Comparison of ENCODE assay signal across 15 cellular contexts in genomic region chr3:126542340-126543241, GRCh38. TPM values are rescaled to one million over a fixed set of nuclear protein-coding genes. Genes with fewer than 3 reads are reported as not detected.
A peak's percentile ranks its signal among the peaks of the same experiment; 100 is the strongest.
DNase-seq lines count a peak whose midpoint lies in the region; ATAC-seq and TF ChIP-seq lines count a peak whose summit lies in the region.
"Had no signal": no experiment of that assay in that cellular context is flagged by ENCODE, and none has a peak within 500 bp of the region (broad histone marks: within the 10 kb centered on the region; RNA-seq: fewer than 3 reads in every experiment).

No MANE protein-coding gene starts in this region.

- no peak overlapping the region for H3K4ac ChIP-seq in H9 (ENCODE audit: low read depth, low read length)

- DNase-seq in 8988T (peak; percentile 37), H9 (peak; percentile 46), glutamatergic neuron (peak; percentile 10), osteoblast (ENCODE audit: insufficient read length, low spot score, missing footprints) (peak; percentile 70), NCI-H82 (lab: John Stamatoyannopoulos, UW) (no peak)
- DNase-seq in stimulated activated naive CD8-positive, alpha-beta T cell treated with anti-CD3 and anti-CD28 coated beads, Interleukin-15, amount 100 ng/mL, for 72 hours: no peak
- DNase-seq: Kasumi-1, NCI-H1436 treated with DMSO at 0.1 percent for 48 hours, NCI-H524 treated with DMSO at 0.1 percent for 48 hours had no signal

- H3K4me3 ChIP-seq in osteoblast (ENCODE audit: insufficient read depth, low read length): no peak overlapping the region
- H3K4me3 ChIP-seq: neural progenitor cell had no signal

- H3T11ph ChIP-seq in H9 (ENCODE audit: low read length): no peak overlapping the region

- H3K56ac ChIP-seq in H9 (ENCODE audit: insufficient read length, low read depth, low read length): no peak overlapping the region

- H3K9ac ChIP-seq in H9 (ENCODE audit: extremely low read depth, insufficient read length, low read length): no peak overlapping the region
- H3K9ac ChIP-seq: neural progenitor cell had no signal

- no peaks in the 10 kb centered on the region for H3K27me3 ChIP-seq in H9 (ENCODE audit: insufficient read depth, low read length)
- peaks cover 8% of the 10 kb centered on the region for H3K27me3 ChIP-seq in osteoblast (ENCODE audit: insufficient read depth, low read length)
- H3K27me3 ChIP-seq: neural progenitor cell had no signal

- H2BK15ac ChIP-seq in H9 (ENCODE audit: low read depth, low read length): no peak overlapping the region

- H3K36me3 Mint-ChIP-seq in H9 (ENCODE audit: insufficient read depth in 1 of 3, low read depth in 3 of 3) (peaks cover 0 to 3% (median 0%) of the 10 kb centered on the region in 3 experiments; a peak in 2 of 7 replicates), glutamatergic neuron (ENCODE audit: unreplicated experiment) (peaks cover 6% of the 10 kb centered on the region)
- H3K36me3 Mint-ChIP-seq: neural progenitor cell had no signal

- H3K4me1 ChIP-seq in H9 (ENCODE audit: insufficient read depth, low read length): no peaks in the 10 kb centered on the region
- peaks cover 14% of the 10 kb centered on the region for H3K4me1 ChIP-seq in osteoblast (ENCODE audit: insufficient read depth, low read length)
- H3K4me1 ChIP-seq: neural progenitor cell had no signal

- H2BK12ac ChIP-seq in H9 (ENCODE audit: insufficient read length, low read depth, low read length): no peak overlapping the region

- H3K27me3 Mint-ChIP-seq in H9 (ENCODE audit: low read depth) (peaks cover 9% of the 10 kb centered on the region), glutamatergic neuron (ENCODE audit: unreplicated experiment) (peaks cover 9% of the 10 kb centered on the region)
- H3K27me3 Mint-ChIP-seq in stimulated activated naive CD8-positive, alpha-beta T cell treated with anti-CD3 and anti-CD28 coated beads, Interleukin-15, amount 100 ng/mL, for 72 hours: peaks cover 17% of the 10 kb centered on the region

- H4K20me1 ChIP-seq in H9 (ENCODE audit: control insufficient read depth, insufficient read depth, insufficient read length) (peaks cover 3% of the 10 kb centered on the region), osteoblast (ENCODE audit: insufficient read depth, low read length) (no peaks in the 10 kb centered on the region)

- no peaks in the 10 kb centered on the region for H3K9me3 ChIP-seq in H9 (ENCODE audit: control insufficient read depth, low read depth, low read length)
- no peaks in the 10 kb centered on the region for H3K9me3 ChIP-seq in osteoblast (ENCODE audit: low read depth, low read length)

- H3K4me3 Mint-ChIP-seq in H9 (no peak overlapping the region), glutamatergic neuron (ENCODE audit: unreplicated experiment) (no peak overlapping the region)
- H3K4me3 Mint-ChIP-seq in stimulated activated naive CD8-positive, alpha-beta T cell treated with anti-CD3 and anti-CD28 coated beads, Interleukin-15, amount 100 ng/mL, for 72 hours: no peak overlapping the region
- H3K4me3 Mint-ChIP-seq: neural progenitor cell had no signal

- H3K36me3 ChIP-seq in osteoblast (ENCODE audit: insufficient read depth, low read length): no peaks in the 10 kb centered on the region
- H3K36me3 ChIP-seq: neural progenitor cell had no signal

- no peak overlapping the region for H2BK120ac ChIP-seq in H9 (ENCODE audit: low read depth, low read length, poor library complexity, severe bottlenecking)

- no peak overlapping the region for H4K5ac ChIP-seq in H9 (ENCODE audit: insufficient read length, low read depth, low read length)

- no peak overlapping the region for H2AFZ ChIP-seq in H9 (ENCODE audit: low read length)
- H2AFZ ChIP-seq in osteoblast (ENCODE audit: low read length): no peak overlapping the region
- H2AFZ ChIP-seq: neural progenitor cell had no signal

- no peaks in the 10 kb centered on the region for H3K23me2 ChIP-seq in H9 (ENCODE audit: insufficient read length, low read depth, low read length, poor library complexity, severe bottlenecking)

- TF ChIP-seq CTCF in H9 (conservative IDR thresholded peaks at IDR 0.05): no peak
- no peak for TF ChIP-seq CTCF in glutamatergic neuron (IDR thresholded peaks at IDR 0.05; ENCODE audit: partially characterized antibody, unreplicated experiment)
- no peak for TF ChIP-seq CTCF in osteoblast (IDR thresholded peaks at IDR 0.05; ENCODE audit: extremely low read depth, low read depth, low read length)

- H3K9me3 Mint-ChIP-seq in H9 (no peaks in the 10 kb centered on the region), glutamatergic neuron (ENCODE audit: unreplicated experiment) (peaks cover 9% of the 10 kb centered on the region)
- H3K9me3 Mint-ChIP-seq in stimulated activated naive CD8-positive, alpha-beta T cell treated with anti-CD3 and anti-CD28 coated beads, Interleukin-15, amount 100 ng/mL, for 72 hours: no peaks in the 10 kb centered on the region

- H3K23ac ChIP-seq in H9 (ENCODE audit: insufficient read length, low read depth, low read length): no peak overlapping the region

- no peak overlapping the region for H2AK5ac ChIP-seq in H9 (ENCODE audit: insufficient read length, low read length)

- H3K27ac ChIP-seq in H9 (ENCODE audit: insufficient read length, low read depth, low read length) (no peak overlapping the region), osteoblast (ENCODE audit: low read depth, low read length) (no peak overlapping the region)
- H3K27ac ChIP-seq: neural progenitor cell had no signal

- no peak for ATAC-seq in GM21737 (IDR thresholded peaks at IDR 0.05; ENCODE audit: unreplicated experiment)
- ATAC-seq in GM18870 (IDR thresholded peaks at IDR 0.05; ENCODE audit: unreplicated experiment): no peak
- no peak for ATAC-seq in stimulated activated naive CD8-positive, alpha-beta T cell treated with anti-CD3 and anti-CD28 coated beads, Interleukin-15, amount 100 ng/mL, for 72 hours
- ATAC-seq: activated CD4-positive, CD25-positive, alpha-beta regulatory T cell treated with anti-CD3 and anti-CD28 coated beads, Interleukin-2, amount 50 U/mL, for 24 hours had no signal

- H2BK5ac ChIP-seq in H9 (ENCODE audit: insufficient read length, low read length): no peak overlapping the region

- H3K4me1 Mint-ChIP-seq in H9 (peaks cover 4 to 16% of the 10 kb centered on the region in 2 experiments), glutamatergic neuron (ENCODE audit: low read depth, unreplicated experiment) (peaks cover 7% of the 10 kb centered on the region)
- H3K4me1 Mint-ChIP-seq in stimulated activated naive CD8-positive, alpha-beta T cell treated with anti-CD3 and anti-CD28 coated beads, Interleukin-15, amount 100 ng/mL, for 72 hours: peaks cover 7% of the 10 kb centered on the region

- H3K18ac ChIP-seq in H9 (ENCODE audit: insufficient read length, low read depth, low read length): no peak overlapping the region

- H4K8ac ChIP-seq in H9 (replicated peaks; ENCODE audit: insufficient read length, low read depth, low read length): no peak overlapping the region

- no CpG with 5 or more reads among the region's 57 CpGs for WGBS in H9 (ENCODE audit: extremely low coverage, insufficient read length, low lambda C conversion rate)

- H3K79me2 ChIP-seq in H9 (ENCODE audit: insufficient read depth, low read length) (no peaks in the 10 kb centered on the region), osteoblast (ENCODE audit: insufficient read depth, low read length) (no peaks in the 10 kb centered on the region)

- no peak overlapping the region for H3K14ac ChIP-seq in H9 (ENCODE audit: insufficient read depth, low read length)

- no peaks in the 10 kb centered on the region for H3K79me1 ChIP-seq in H9 (ENCODE audit: insufficient read depth, low read depth, low read length, poor library complexity, severe bottlenecking)

- H3K4me2 ChIP-seq in H9 (ENCODE audit: insufficient read depth, insufficient read length, low read length) (no peak overlapping the region), osteoblast (ENCODE audit: insufficient read depth, low read length) (no peak overlapping the region)
- H3K4me2 ChIP-seq: neural progenitor cell had no signal

- H2BK20ac ChIP-seq in H9 (ENCODE audit: low read depth, low read length, poor library complexity, severe bottlenecking): no peak overlapping the region

- no peak overlapping the region for H4K91ac ChIP-seq in H9 (ENCODE audit: insufficient read length, low read depth, low read length)

- no peak overlapping the region for H3K27ac Mint-ChIP-seq in H9
- no peak overlapping the region for H3K27ac Mint-ChIP-seq in glutamatergic neuron (ENCODE audit: unreplicated experiment)
- no peak overlapping the region for H3K27ac Mint-ChIP-seq in stimulated activated naive CD8-positive, alpha-beta T cell treated with anti-CD3 and anti-CD28 coated beads, Interleukin-15, amount 100 ng/mL, for 72 hours
- H3K27ac Mint-ChIP-seq: neural progenitor cell had no signal

RNA-seq across cellular contexts. Expression of gene C3orf22, which starts 16.1 kb away (rescaled TPM):
- total RNA-seq in H9 (2021) (not detected in 2 replicates), glutamatergic neuron (ENCODE audit: unreplicated experiment) (not detected), osteoblast (not detected in 2 replicates)
- total RNA-seq: lung microvascular endothelial cell, subcutaneous adipose tissue had no signal

RNA-seq across cellular contexts. Expression of gene CHST13, which starts 18.6 kb away (rescaled TPM):
- 0.85 and 0.99 TPM in 2 replicates for total RNA-seq in H9 (2021)
- total RNA-seq in glutamatergic neuron (ENCODE audit: unreplicated experiment): not detected
- total RNA-seq in osteoblast: under 0.01 TPM in 1 of 2 replicates, not detected in the other
- total RNA-seq: lung microvascular endothelial cell had no signal

RNA-seq across cellular contexts. Expression of gene UROC1, which starts 25.0 kb away (rescaled TPM):
- total RNA-seq in H9 (2021) (not detected in 2 replicates), glutamatergic neuron (ENCODE audit: unreplicated experiment) (not detected), osteoblast (not detected in 2 replicates)
- total RNA-seq: lung microvascular endothelial cell, subcutaneous adipose tissue had no signal

Comparison
In these comparisons a context has a peak if more than half of its experiments do, and no peak if none do; other contexts are left out.
1. DNase-seq: peak in 8988T (single experiment), H9 (single experiment), glutamatergic neuron (single experiment) and osteoblast (single experiment); none in NCI-H82 (single experiment) and stimulated activated naive CD8-positive, alpha-beta T cell treated with anti-CD3 and anti-CD28 coated beads, Interleukin-15, amount 100 ng/mL, for 72 hours (0 of 2).